Comparison of ENCODE assay signal across 12 cellular contexts in genomic region chr3:141722076-141722475, GRCh38. TPM values are rescaled to one million over a fixed set of nuclear protein-coding genes. Genes with fewer than 3 reads are reported as not detected.
"Had no signal": no experiment of that assay in that cellular context is flagged by ENCODE, and none has a peak within 500 bp of the region (broad histone marks: within the 10 kb centered on the region; RNA-seq: fewer than 3 reads in every experiment).

No MANE protein-coding gene starts in this region.

- H3K9ac ChIP-seq: GM23248 had no signal

- H3K4me3 Mint-ChIP-seq: GM23338, H9, HFFc6 had no signal

- H3K27ac Mint-ChIP-seq: GM23338, H9, HFFc6 had no signal

- H2AFZ ChIP-seq: GM23248, GM23338 had no signal

- H3K4me1 ChIP-seq: HAP-1 had no signal

- H3K36me3 ChIP-seq: HAP-1 had no signal

- H3K4me2 ChIP-seq: GM23338 had no signal

- H3K9me3 ChIP-seq: HAP-1 had no signal

- H3K27ac ChIP-seq: GM23248 had no signal

- H3K9me3 Mint-ChIP-seq: GM23338, H9, HFFc6 had no signal

- FAIRE-seq: H1, H54 had no signal

- H3K4me3 ChIP-seq: GM23248, GM23338, HAP-1 had no signal

- ATAC-seq: GM23338, HCT116 had no signal

- DNase-seq: GM23248, GOT3, H7, H9, HCEC 1CT, HFFc6 had no signal

RNA-seq across cellular contexts. Expression of gene GRK7, which starts 41.1 kb away (rescaled TPM):
- total RNA-seq: GM23248, GM23338, H1, H4, H7, H9, HFFc6 had no signal
- polyA plus RNA-seq: GM23248, GM23338, H1 had no signal
